Comparison of ENCODE assay signal across 1 cellular context in the genomic region with DNA sequence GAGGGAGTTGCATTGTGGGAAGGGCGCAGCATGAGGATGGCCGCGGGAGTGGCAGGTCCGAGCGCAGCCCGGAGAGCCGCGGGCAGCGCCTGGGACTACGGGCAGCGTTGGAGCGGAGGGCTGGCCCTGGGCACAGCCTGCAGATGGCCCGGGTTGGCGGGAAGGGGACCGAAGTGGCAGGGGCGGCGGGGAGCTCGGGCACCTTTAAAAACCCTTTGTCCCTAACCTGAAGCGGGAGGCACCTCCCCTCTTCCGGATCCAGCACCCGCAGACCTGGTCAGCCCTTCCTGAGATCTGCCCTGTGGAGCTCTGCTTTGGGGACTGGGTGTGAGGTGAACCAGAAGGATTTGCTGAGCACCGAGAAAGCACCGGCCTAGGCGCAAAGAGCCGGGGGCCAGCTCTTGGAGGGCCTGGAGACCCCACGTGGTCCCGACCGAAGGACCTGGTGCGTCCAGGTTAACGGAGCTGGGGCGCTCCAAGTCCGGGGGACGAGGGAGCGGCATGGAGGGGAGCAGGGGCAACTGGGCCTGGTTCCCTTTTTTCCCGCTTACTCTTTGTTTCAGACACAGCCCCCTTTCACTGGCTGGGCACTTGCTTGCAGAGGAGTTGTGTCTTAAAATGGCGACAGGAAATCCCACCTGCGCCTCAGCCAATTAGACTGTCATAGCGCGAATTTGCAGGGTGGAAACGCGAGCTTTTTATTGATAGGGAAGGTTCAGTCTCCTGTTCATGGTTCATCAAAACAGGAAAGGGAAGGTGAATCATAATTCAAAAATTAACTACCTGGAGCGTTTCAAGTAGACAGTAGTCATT.
TF ChIP-seq lines count a peak whose summit lies in the region.

No MANE protein-coding gene starts in this region.

TF ChIP-seq in HCT116, 20 proteins besides CTCF, POLR2A, EP300 and RAD21 (continued from another document):
- TF ChIP-seq ZFX (IDR thresholded peaks at IDR 0.05): peak; percentile 58
